Comparison of ENCODE assay signal across 6 cellular contexts in genomic region chr6:169702640-169703246, GRCh38. TPM values are rescaled to one million over a fixed set of nuclear protein-coding genes. Genes with fewer than 3 reads are reported as not detected.
DNase-seq lines count a peak whose midpoint lies in the region; ATAC-seq, FAIRE-seq and TF ChIP-seq lines count a peak whose summit lies in the region.

No MANE protein-coding gene starts in this region.

- FAIRE-seq in urothelium cell line (lab: Jason Lieb, UNC): no peak
- no peak for FAIRE-seq in D721Med (lab: Jason Lieb, UNC)

- H3K27me3 ChIP-seq in left lung: no peaks in the 10 kb centered on the region

- ATAC-seq in GM19463 (IDR thresholded peaks at IDR 0.05; ENCODE audit: unreplicated experiment) (peak; percentile 4), left lung (peak; percentile 27)

- peaks cover 0 to 14% of the 10 kb centered on the region in 2 donors for H3K36me3 ChIP-seq in left lung

- H3K27ac ChIP-seq in left lung: peak overlapping the region; percentile 88 to 96

- peaks cover 51% of the 10 kb centered on the region for H3K4me1 Mint-ChIP-seq in activated T-helper 1 cell treated with anti-CD3 and anti-CD28 coated beads, Interleukin-12 subunit alpha, Interleukin-12 subunit beta, Interleukin-2, Interleukin-4 antibody, amounts not matched to agents 30 ng/mL and 10 ng/mL and 1 ng/mL, durations not matched to agents 14 hours and 24 hours and 36 hours (ENCODE audit: low read depth)

- peak overlapping the region; percentile 91 for H3K4me3 Mint-ChIP-seq in activated T-helper 1 cell treated with anti-CD3 and anti-CD28 coated beads, Interleukin-12 subunit alpha, Interleukin-12 subunit beta, Interleukin-2, Interleukin-4 antibody, amounts not matched to agents 30 ng/mL and 10 ng/mL and 1 ng/mL, durations not matched to agents 14 hours and 24 hours and 36 hours

- H3K4me3 ChIP-seq in left lung: peak overlapping the region; percentile 66 to 95

- H3K27me3 Mint-ChIP-seq in activated T-helper 1 cell treated with anti-CD3 and anti-CD28 coated beads, Interleukin-12 subunit alpha, Interleukin-12 subunit beta, Interleukin-2, Interleukin-4 antibody, amounts not matched to agents 30 ng/mL and 10 ng/mL and 1 ng/mL, durations not matched to agents 14 hours and 24 hours and 36 hours (ENCODE audit: insufficient read depth): no peaks in the 10 kb centered on the region

- peaks cover 19% of the 10 kb centered on the region for H3K36me3 Mint-ChIP-seq in activated T-helper 1 cell treated with anti-CD3 and anti-CD28 coated beads, Interleukin-12 subunit alpha, Interleukin-12 subunit beta, Interleukin-2, Interleukin-4 antibody, amounts not matched to agents 30 ng/mL and 10 ng/mL and 1 ng/mL, durations not matched to agents 14 hours and 24 hours and 36 hours (ENCODE audit: low read depth)

- H3K9me3 ChIP-seq in left lung: no peaks in the 10 kb centered on the region

- H3K4me1 ChIP-seq in left lung: peaks cover 14 to 46% of the 10 kb centered on the region in 2 donors

- DNase-seq in HK-2 (ENCODE audit: unreplicated experiment) (peak; percentile 67), left lung (peak; percentile 35 to 87), urothelium cell line (ENCODE audit: low spot score) (peak; percentile 44), D721Med (ENCODE audit: insufficient read length, low spot score) (no peak)
- peak; percentile 23 for DNase-seq in activated T-helper 1 cell treated with anti-CD3 and anti-CD28 coated beads, Interleukin-12 subunit alpha, Interleukin-12 subunit beta, Interleukin-2, Interleukin-4 antibody, amounts not matched to agents 30 ng/mL and 10 ng/mL and 1 ng/mL, durations not matched to agents 14 hours and 24 hours and 36 hours (ENCODE audit: low spot score)

- peak overlapping the region; percentile 91 for H3K27ac Mint-ChIP-seq in activated T-helper 1 cell treated with anti-CD3 and anti-CD28 coated beads, Interleukin-12 subunit alpha, Interleukin-12 subunit beta, Interleukin-2, Interleukin-4 antibody, amounts not matched to agents 30 ng/mL and 10 ng/mL and 1 ng/mL, durations not matched to agents 14 hours and 24 hours and 36 hours

- TF ChIP-seq CTCF in left lung (IDR thresholded peaks at IDR 0.05) (no peak), D721Med (IDR thresholded peaks at IDR 0.05; ENCODE audit: insufficient read depth, missing control alignments) (no peak)

- H3K9me3 Mint-ChIP-seq in activated T-helper 1 cell treated with anti-CD3 and anti-CD28 coated beads, Interleukin-12 subunit alpha, Interleukin-12 subunit beta, Interleukin-2, Interleukin-4 antibody, amounts not matched to agents 30 ng/mL and 10 ng/mL and 1 ng/mL, durations not matched to agents 14 hours and 24 hours and 36 hours: no peaks in the 10 kb centered on the region

- intact Hi-C loops in activated T-helper 1 cell treated with anti-CD3 and anti-CD28 coated beads, Interleukin-12 subunit alpha, Interleukin-12 subunit beta, Interleukin-2, Interleukin-4 antibody, amounts not matched to agents 30 ng/mL and 10 ng/mL and 1 ng/mL, durations not matched to agents 14 hours and 24 hours and 36 hours (cut with micrococcal nuclease): loop anchor here (1.0 to 2.0 kb wide), 8 partner anchors 21 to 882 kb away; partner anchors contain the start of genes DYNLT2, ERMARD, FAM120B and PDCD2
- intact Hi-C loops in left lung (cut with DNase I): no loop called here

RNA-seq across cellular contexts. Expression of gene C6orf120, which starts 0.8 kb away (rescaled TPM):
- total RNA-seq in activated T-helper 1 cell treated with anti-CD3 and anti-CD28 coated beads, Interleukin-12 subunit alpha, Interleukin-12 subunit beta, Interleukin-2, Interleukin-4 antibody, amounts not matched to agents 30 ng/mL and 10 ng/mL and 1 ng/mL, durations not matched to agents 14 hours and 24 hours and 36 hours: 22.6 and 25.5 TPM in 2 replicates
- total RNA-seq in left lung: 10 to 100 TPM; 24.7 to 25.3 TPM

RNA-seq across cellular contexts. Expression of gene WDR27, which starts 0.9 kb away (rescaled TPM):
- total RNA-seq in activated T-helper 1 cell treated with anti-CD3 and anti-CD28 coated beads, Interleukin-12 subunit alpha, Interleukin-12 subunit beta, Interleukin-2, Interleukin-4 antibody, amounts not matched to agents 30 ng/mL and 10 ng/mL and 1 ng/mL, durations not matched to agents 14 hours and 24 hours and 36 hours: 20.1 and 26.8 TPM in 2 replicates
- total RNA-seq in left lung: 10 to 100 TPM; 31.3 to 31.9 TPM

RNA-seq across cellular contexts. Expression of gene PHF10, which starts 21.6 kb away (rescaled TPM):
- total RNA-seq in activated T-helper 1 cell treated with anti-CD3 and anti-CD28 coated beads, Interleukin-12 subunit alpha, Interleukin-12 subunit beta, Interleukin-2, Interleukin-4 antibody, amounts not matched to agents 30 ng/mL and 10 ng/mL and 1 ng/mL, durations not matched to agents 14 hours and 24 hours and 36 hours: 88.3 and 89.3 TPM in 2 replicates
- total RNA-seq in left lung: 10 to 100 TPM; 33.5 to 37.0 TPM

RNA-seq across cellular contexts. Expression of gene DYNLT2, which starts 48.6 kb away (rescaled TPM):
- total RNA-seq in activated T-helper 1 cell treated with anti-CD3 and anti-CD28 coated beads, Interleukin-12 subunit alpha, Interleukin-12 subunit beta, Interleukin-2, Interleukin-4 antibody, amounts not matched to agents 30 ng/mL and 10 ng/mL and 1 ng/mL, durations not matched to agents 14 hours and 24 hours and 36 hours: 2.2 and 2.6 TPM in 2 replicates
- total RNA-seq in left lung: 1 to 10 TPM; 1.4 to 1.7 TPM

RNA-seq across cellular contexts. Expression of gene ERMARD, which starts 48.7 kb away (rescaled TPM):
- 26.9 and 29.2 TPM in 2 replicates for total RNA-seq in activated T-helper 1 cell treated with anti-CD3 and anti-CD28 coated beads, Interleukin-12 subunit alpha, Interleukin-12 subunit beta, Interleukin-2, Interleukin-4 antibody, amounts not matched to agents 30 ng/mL and 10 ng/mL and 1 ng/mL, durations not matched to agents 14 hours and 24 hours and 36 hours
- 10 to 100 TPM; 16.8 to 24.0 TPM for total RNA-seq in left lung
